ENCODE assay signal across 28 cellular contexts in genomic region chr10:12526311-12526710, GRCh38.
"Had no signal": no experiment of that assay in that cellular context is flagged by ENCODE, and none has a peak within 500 bp of the region (broad histone marks: within the 10 kb centered on the region; RNA-seq: fewer than 3 reads in every experiment).

No MANE protein-coding gene starts in this region.

- H3K27ac Mint-ChIP-seq: activated CD4-positive, alpha-beta memory T cell treated with anti-CD3 and anti-CD28 coated beads, Interleukin-2, amount 10 ng/mL, durations not matched to agents 7 days and 5 days; activated CD4-positive, alpha-beta T cell treated with anti-CD3 and anti-CD28 coated beads, Interleukin-2, amount 10 ng/mL, durations not matched to agents 7 days and 5 days; activated naive CD4-positive, alpha-beta T cell treated with anti-CD3 and anti-CD28 coated beads for 36 hours; activated naive CD4-positive, alpha-beta T cell treated with anti-CD3 and anti-CD28 coated beads, Interleukin-2, amount 50 U/mL, for 24 hours; activated naive CD8-positive, alpha-beta T cell treated with anti-CD3 and anti-CD28 coated beads, Interleukin-2, amount 10 ng/mL, durations not matched to agents 7 days and 5 days; activated T-helper 1 cell treated with anti-CD3 and anti-CD28 coated beads, Interleukin-12 subunit alpha, Interleukin-12 subunit beta, Interleukin-2, Interleukin-4 antibody, amounts not matched to agents 30 ng/mL and 10 ng/mL and 1 ng/mL, durations not matched to agents 14 hours and 24 hours and 36 hours; activated T-helper 2 cell treated with anti-CD3 and anti-CD28 coated beads, Interferon-gamma antibody, Interleukin-2, Interleukin-4, amounts not matched to agents 10 μg/mL and 5 μg/mL and 100 μg/mL, durations not matched to agents 14 hours and 24 hours and 36 hours; brain; effector memory CD8-positive, alpha-beta T cell had no signal

- DNase-seq: activated CD4-positive, alpha-beta memory T cell treated with anti-CD3 and anti-CD28 coated beads, Interleukin-2, amount 10 ng/mL, durations not matched to agents 7 days and 5 days; activated CD4-positive, alpha-beta T cell treated with anti-CD3 and anti-CD28 coated beads for 1 hour; activated CD4-positive, alpha-beta T cell treated with anti-CD3 and anti-CD28 coated beads for 4 hours; activated CD4-positive, alpha-beta T cell treated with anti-CD3 and anti-CD28 coated beads, Interleukin-2, amount 10 ng/mL, durations not matched to agents 7 days and 5 days; activated CD4-positive, alpha-beta T cell treated with anti-CD3 and anti-CD28 coated beads, Interleukin-2, amount 50 U/mL, for 4 hours; activated effector memory CD4-positive, alpha-beta T cell treated with anti-CD3 and anti-CD28 coated beads, Interleukin-2, amount 50 U/mL, for 16 hours; activated naive CD4-positive, alpha-beta T cell treated with anti-CD3 and anti-CD28 coated beads for 36 hours; activated naive CD8-positive, alpha-beta T cell treated with anti-CD3 and anti-CD28 coated beads, Interleukin-2, amount 10 ng/mL, durations not matched to agents 7 days and 5 days; activated T-cell treated with anti-CD3 and anti-CD28 coated beads, Interleukin-2, amount 50 U/mL, for 1 hour; activated T-cell treated with anti-CD3 and anti-CD28 coated beads, Interleukin-2, amount 50 U/mL, for 48 hours; cortex of kidney; dermis blood vessel endothelial cell; effector CD4-positive, alpha-beta T cell; effector memory CD8-positive, alpha-beta T cell; erythroblast; foreskin keratinocyte; gastrocnemius medialis; glutamatergic neuron; T-helper 2 cell had no signal

- ATAC-seq: effector memory CD8-positive, alpha-beta T cell; foreskin keratinocyte; gastrocnemius medialis had no signal

- H3K27ac ChIP-seq: ascending aorta, breast epithelium, cardiac muscle cell, esophagus muscularis mucosa, foreskin keratinocyte, gastrocnemius medialis had no signal

- H3K9me3 ChIP-seq: breast epithelium, esophagus muscularis mucosa, gastrocnemius medialis had no signal

- H3K4me1 Mint-ChIP-seq: activated CD4-positive, alpha-beta memory T cell treated with anti-CD3 and anti-CD28 coated beads, Interleukin-2, amount 10 ng/mL, durations not matched to agents 7 days and 5 days; activated naive CD8-positive, alpha-beta T cell treated with anti-CD3 and anti-CD28 coated beads, Interleukin-2, amount 10 ng/mL, durations not matched to agents 7 days and 5 days had no signal

- H3K9me3 Mint-ChIP-seq: central memory CD8-positive, alpha-beta T cell; effector memory CD8-positive, alpha-beta T cell had no signal

- H3K36me3 ChIP-seq: ascending aorta, breast epithelium, cardiac muscle cell, esophagus muscularis mucosa, gastrocnemius medialis had no signal

- H3K27me3 ChIP-seq: ascending aorta, breast epithelium, cardiac muscle cell, esophagus muscularis mucosa, gastrocnemius medialis had no signal

- H3K4me3 ChIP-seq: ascending aorta, breast epithelium, cardiac muscle cell, esophagus muscularis mucosa, gastrocnemius medialis had no signal

- H3K4me3 Mint-ChIP-seq: activated CD4-positive, alpha-beta memory T cell treated with anti-CD3 and anti-CD28 coated beads, Interleukin-2, amount 10 ng/mL, durations not matched to agents 7 days and 5 days; activated CD4-positive, alpha-beta T cell treated with anti-CD3 and anti-CD28 coated beads, Interleukin-2, amount 10 ng/mL, durations not matched to agents 7 days and 5 days; activated naive CD4-positive, alpha-beta T cell treated with anti-CD3 and anti-CD28 coated beads for 36 hours; activated naive CD4-positive, alpha-beta T cell treated with anti-CD3 and anti-CD28 coated beads, Interleukin-2, amount 50 U/mL, for 24 hours; activated naive CD8-positive, alpha-beta T cell treated with anti-CD3 and anti-CD28 coated beads, Interleukin-2, amount 10 ng/mL, durations not matched to agents 7 days and 5 days; activated T-helper 1 cell treated with anti-CD3 and anti-CD28 coated beads, Interleukin-12 subunit alpha, Interleukin-12 subunit beta, Interleukin-2, Interleukin-4 antibody, amounts not matched to agents 30 ng/mL and 10 ng/mL and 1 ng/mL, durations not matched to agents 14 hours and 24 hours and 36 hours; brain; central memory CD8-positive, alpha-beta T cell; effector memory CD8-positive, alpha-beta T cell had no signal

- H3K27me3 Mint-ChIP-seq: activated CD4-positive, alpha-beta memory T cell treated with anti-CD3 and anti-CD28 coated beads, Interleukin-2, amount 10 ng/mL, durations not matched to agents 7 days and 5 days; activated naive CD4-positive, alpha-beta T cell treated with anti-CD3 and anti-CD28 coated beads, Interleukin-2, amount 50 U/mL, for 24 hours; activated naive CD8-positive, alpha-beta T cell treated with anti-CD3 and anti-CD28 coated beads, Interleukin-2, amount 10 ng/mL, durations not matched to agents 7 days and 5 days; brain; central memory CD8-positive, alpha-beta T cell; effector memory CD8-positive, alpha-beta T cell had no signal

- H3K4me1 ChIP-seq: ascending aorta, breast epithelium, foreskin keratinocyte, gastrocnemius medialis had no signal
